ENCODE assay signal across 23 cellular contexts in genomic region chr1:50126962-50127715, GRCh38. TPM values are rescaled to one million over a fixed set of nuclear protein-coding genes. Genes with fewer than 3 reads are reported as not detected.
DNase-seq lines count a peak whose midpoint lies in the region; ATAC-seq and TF ChIP-seq lines count a peak whose summit lies in the region.
"Had no signal": no experiment of that assay in that cellular context is flagged by ENCODE, and none has a peak within 500 bp of the region (broad histone marks: within the 10 kb centered on the region; RNA-seq: fewer than 3 reads in every experiment).

No MANE protein-coding gene starts in this region.

- TF ChIP-seq EP300 in upper lobe of left lung (IDR thresholded peaks at IDR 0.05), result no peak

- peaks cover 26% of the 10 kb centered on the region for H3K4me1 Mint-ChIP-seq in WTC11
- H3K4me1 Mint-ChIP-seq in progenitor cell of endocrine pancreas (ENCODE audit: low read depth), result no peaks in the 10 kb centered on the region
- H3K4me1 Mint-ChIP-seq: B cell had no signal

- POLR2A ChIA-PET in WTC11 (lab: Charles Lee), result no interaction called here

- H3K27me3 Mint-ChIP-seq in WTC11 (ENCODE audit: low read depth), result no peaks in the 10 kb centered on the region
- H3K27me3 Mint-ChIP-seq in progenitor cell of endocrine pancreas, result no peaks in the 10 kb centered on the region

- H3K27ac Mint-ChIP-seq in WTC11, result no peak overlapping the region
- no peak overlapping the region for H3K27ac Mint-ChIP-seq in progenitor cell of endocrine pancreas
- H3K27ac Mint-ChIP-seq: B cell; CD8-positive, alpha-beta T cell had no signal

- H3K27me3 ChIP-seq in osteoblast (ENCODE audit: insufficient read depth, low read length), result no peaks in the 10 kb centered on the region
- H3K27me3 ChIP-seq in upper lobe of left lung, result no peaks in the 10 kb centered on the region

- TF ChIP-seq CTCF in WTC11 (IDR thresholded peaks at IDR 0.05) (no peak), osteoblast (IDR thresholded peaks at IDR 0.05; ENCODE audit: extremely low read depth, low read depth, low read length) (no peak), upper lobe of left lung (IDR thresholded peaks at IDR 0.05) (no peak), progenitor cell of endocrine pancreas (IDR thresholded peaks at IDR 0.05; ENCODE audit: unreplicated experiment) (no peak)

- H3K9me3 ChIP-seq in osteoblast (ENCODE audit: low read depth, low read length) (no peaks in the 10 kb centered on the region), upper lobe of left lung (no peaks in the 10 kb centered on the region)
- H3K9me3 ChIP-seq: Caco-2 had no signal

- H4K20me1 ChIP-seq in osteoblast (ENCODE audit: insufficient read depth, low read length), result no peaks in the 10 kb centered on the region

- H3K36me3 ChIP-seq in osteoblast (ENCODE audit: insufficient read depth, low read length) (no peaks in the 10 kb centered on the region), upper lobe of left lung (no peaks in the 10 kb centered on the region)

- 56 to 58% methylated on average over 5 of the region's 5 CpGs for WGBS in upper lobe of left lung, 2 donors

- CTCF ChIA-PET in WTC11 (lab: Charles Lee), result interaction anchor here (1.2 to 2.1 kb wide), 2 partner anchors 79 to 206 kb away, joined by 4 read pairs; no protein-coding TSS in a partner anchor

- no peaks in the 10 kb centered on the region for H3K9me3 Mint-ChIP-seq in WTC11
- no peaks in the 10 kb centered on the region for H3K9me3 Mint-ChIP-seq in progenitor cell of endocrine pancreas (ENCODE audit: low read depth)
- H3K9me3 Mint-ChIP-seq: CD8-positive, alpha-beta T cell had no signal

- H3K4me2 ChIP-seq in osteoblast (ENCODE audit: insufficient read depth, low read length), result no peak overlapping the region

- H3K27ac ChIP-seq in osteoblast (ENCODE audit: low read depth, low read length), result no peak overlapping the region
- no peak overlapping the region for H3K27ac ChIP-seq in upper lobe of left lung
- H3K27ac ChIP-seq: 22Rv1, C4-2B, HL-60 had no signal

- H2AFZ ChIP-seq in osteoblast (ENCODE audit: low read length), result no peak overlapping the region

- no peak for TF ChIP-seq POLR2A in upper lobe of left lung (IDR thresholded peaks at IDR 0.05)

- peak; percentile 53; the same call in 1 of the 2 replicates for ATAC-seq in WTC11
- ATAC-seq in upper lobe of left lung (ENCODE audit: low FRiP score in 2 of 2), result no peak
- ATAC-seq: CD8-positive, alpha-beta T cell; PC-3 had no signal

- no peaks in the 10 kb centered on the region for H3K79me2 ChIP-seq in osteoblast (ENCODE audit: insufficient read depth, low read length)

- H3K36me3 Mint-ChIP-seq in WTC11, result no peaks in the 10 kb centered on the region
- H3K36me3 Mint-ChIP-seq in progenitor cell of endocrine pancreas (ENCODE audit: insufficient read depth), result no peaks in the 10 kb centered on the region
- H3K36me3 Mint-ChIP-seq: CD8-positive, alpha-beta T cell had no signal

- H3K4me3 ChIP-seq in osteoblast (ENCODE audit: insufficient read depth, low read length), result no peak overlapping the region
- no peak overlapping the region for H3K4me3 ChIP-seq in upper lobe of left lung

- H3K4me3 Mint-ChIP-seq in WTC11, result no peak overlapping the region
- H3K4me3 Mint-ChIP-seq in progenitor cell of endocrine pancreas (ENCODE audit: low read depth), result no peak overlapping the region
- H3K4me3 Mint-ChIP-seq: B cell; CD8-positive, alpha-beta T cell had no signal

- H3K4me1 ChIP-seq in osteoblast (ENCODE audit: insufficient read depth, low read length), result no peaks in the 10 kb centered on the region
- H3K4me1 ChIP-seq in upper lobe of left lung, result no peaks in the 10 kb centered on the region
- H3K4me1 ChIP-seq: Caco-2 had no signal

- DNase-seq in NCI-H2107 treated with DMSO at 0.1 percent for 48 hours (lab: John Stamatoyannopoulos, UW; ENCODE audit: unreplicated experiment), result peak; percentile 25
- no peak for DNase-seq in NCI-H2107 (lab: John Stamatoyannopoulos, UW)
- no peak for DNase-seq in WTC11 (ENCODE audit: low spot score)
- DNase-seq in iPS-NIHi7 (ENCODE audit: extremely low spot score), result peak; percentile 29
- peak; percentile 15 for DNase-seq in osteoblast (ENCODE audit: insufficient read length, low spot score, missing footprints)
- DNase-seq in NAMALWA (ENCODE audit: low spot score), result no peak
- no peak for DNase-seq in upper lobe of left lung
- DNase-seq in progenitor cell of endocrine pancreas (ENCODE audit: low spot score, unreplicated experiment), result no peak
- DNase-seq: Caco-2; CD8-positive, alpha-beta T cell; DMS 273 treated with DMSO at 0.1 percent for 48 hours; DND-41; NCI-H1092 treated with DMSO at 0.1 percent for 48 hours; NCI-H1436; NCI-H1930; NCI-H524; NCI-H774; PC-3 had no signal

TF ChIP-seq in WTC11, 78 proteins besides CTCF, POLR2A, EP300 and RAD21:
- no peak for TF ChIP-seq HMGA2 (CRISPR knock-in tag; IDR thresholded peaks at IDR 0.05)
- TF ChIP-seq E2F4 (CRISPR knock-in tag; IDR thresholded peaks at IDR 0.05; ENCODE audit: borderline replicate concordance, low read depth), result no peak
- no peak for TF ChIP-seq ZBTB21 (CRISPR knock-in tag; IDR thresholded peaks at IDR 0.05; ENCODE audit: borderline replicate concordance)
- no peak for TF ChIP-seq MLX (CRISPR knock-in tag; IDR thresholded peaks at IDR 0.05)
- TF ChIP-seq ZSCAN18 (CRISPR knock-in tag; IDR thresholded peaks at IDR 0.05), result no peak
- TF ChIP-seq FOXP1 (CRISPR knock-in tag; IDR thresholded peaks at IDR 0.05; ENCODE audit: borderline replicate concordance), result no peak

RNA-seq across cellular contexts. Expression of gene ELAVL4, which starts 18.4 kb away (rescaled TPM):
- total RNA-seq in WTC11 (2021), result 0.50 to 0.85 TPM (median 0.69 TPM) in 3 replicates
- total RNA-seq in osteoblast, result not detected in 2 replicates
- total RNA-seq in upper lobe of left lung, result under 1 TPM in 2 of 6 donors, not detected in 4; 0.10 to 0.20 TPM
- total RNA-seq in progenitor cell of endocrine pancreas, result 3.6 and 4.4 TPM in 2 replicates
- total RNA-seq: B cell; Caco-2; CD8-positive, alpha-beta T cell; HT-29; PC-3 had no signal

Comparison
In these comparisons a context has a peak if more than half of its experiments do, and no peak if none do; other contexts are left out.
1. DNase-seq: peak in NCI-H2107 treated with DMSO at 0.1 percent for 48 hours (single experiment), iPS-NIHi7 (single experiment) and osteoblast (single experiment); none in NCI-H2107 (single experiment), WTC11 (single experiment), NAMALWA (single experiment), upper lobe of left lung (0 of 2) and progenitor cell of endocrine pancreas (single experiment).